13 cellular contexts compared by ENCODE assay signal in the genomic region with DNA sequence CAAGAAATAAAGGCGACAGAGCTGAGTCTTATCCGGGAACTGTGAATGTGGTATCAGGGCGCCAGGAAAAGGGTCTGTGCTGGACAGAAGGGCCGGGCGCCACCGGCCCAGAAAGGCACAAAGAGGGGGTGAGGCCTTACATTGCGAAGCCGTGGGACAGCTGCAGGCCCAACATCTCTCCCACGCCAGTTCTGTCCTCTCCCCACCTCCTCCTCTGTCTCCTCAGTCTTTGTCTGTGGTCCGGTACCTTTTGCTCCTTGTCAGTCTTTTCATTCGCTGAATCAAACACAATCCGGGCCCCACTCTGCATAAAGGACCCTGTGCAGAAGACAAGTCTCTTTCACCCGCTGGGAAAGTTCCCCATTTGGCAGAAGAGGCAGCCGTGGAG.
A peak's percentile ranks its signal among the peaks of the same experiment; 100 is the strongest.
DNase-seq lines count a peak whose midpoint lies in the region; ATAC-seq, FAIRE-seq and TF ChIP-seq lines count a peak whose summit lies in the region.
"Had no signal": no experiment of that assay in that cellular context is flagged by ENCODE, and none has a peak within 500 bp of the region (broad histone marks: within the 10 kb centered on the region; RNA-seq: fewer than 3 reads in every experiment).

No MANE protein-coding gene starts in this region.

- FAIRE-seq in HTR-8/SVneo (lab: Jason Lieb, UNC), result no peak

- H3K27me3 ChIP-seq in right atrium auricular region, result no peaks in the 10 kb centered on the region
- no peaks in the 10 kb centered on the region for H3K27me3 ChIP-seq in esophagus (ENCODE audit: control insufficient read depth in 1 of 2, insufficient read depth in 2 of 2, low read length in 2 of 2)
- no peaks in the 10 kb centered on the region for H3K27me3 ChIP-seq in aorta (ENCODE audit: control insufficient read depth in 1 of 2, insufficient read depth in 2 of 2, low read length in 1 of 2)

- H3K4me3 ChIP-seq in right atrium auricular region (no peak overlapping the region), esophagus (ENCODE audit: low read depth in 1 of 2, low read length in 2 of 2) (no peak overlapping the region), aorta (ENCODE audit: low read length in 2 of 2) (no peak overlapping the region)
- H3K4me3 ChIP-seq: skin epidermis had no signal

- TF ChIP-seq CTCF in right atrium auricular region (IDR thresholded peaks at IDR 0.05), result no peak

- H3K27ac ChIP-seq in right atrium auricular region (peak overlapping the region; percentile 80 to 91), esophagus (ENCODE audit: low read depth in 2 of 2, low read length in 1 of 2) (peak overlapping the region; percentile 50 to 62), aorta (ENCODE audit: low read depth in 1 of 2, low read length in 2 of 2) (peak overlapping the region; percentile 16 to 68)

- H3K9me3 ChIP-seq in right atrium auricular region (no peaks in the 10 kb centered on the region), esophagus (ENCODE audit: control insufficient read depth in 2 of 2, insufficient read depth in 1 of 2, low read depth in 1 of 2, low read length in 1 of 2) (peaks cover 0 to 6% of the 10 kb centered on the region in 2 donors), aorta (ENCODE audit: control insufficient read depth, low read length) (no peaks in the 10 kb centered on the region)

- DNase-seq in right atrium auricular region (ENCODE audit: low spot score) (no peak), left ventricle myocardium superior (no peak), nucleus accumbens (lab: John Stamatoyannopoulos, UW) (peak in 33 of 56 donors; percentile 14 to 68 (median 46)), aorta (no peak), HTR-8/SVneo (ENCODE audit: insufficient read length, low spot score) (no peak)
- no peak for DNase-seq in stimulated activated naive CD4-positive, alpha-beta T cell (lab: John Stamatoyannopoulos, UW)
- DNase-seq: activated CD8-positive, alpha-beta memory T cell treated with anti-CD3 and anti-CD28 coated beads, Interleukin-2, amount 10 ng/mL, durations not matched to agents 7 days and 5 days; activated naive CD4-positive, alpha-beta T cell treated with Interleukin-2 at 50 U/mL for 16 hours; NCI-H2171; stimulated activated naive CD8-positive, alpha-beta T cell treated with anti-CD3 and anti-CD28 coated beads, Interleukin-15, Interleukin-2, amounts not matched to agents 100 U/mL and 50 U/mL, for 24 hours had no signal

- H3K4me1 ChIP-seq in right atrium auricular region, result peaks cover 0 to 62% of the 10 kb centered on the region in 2 donors
- peaks cover 0 to 5% of the 10 kb centered on the region in 2 donors for H3K4me1 ChIP-seq in esophagus (ENCODE audit: control insufficient read depth in 2 of 2, insufficient read depth in 2 of 2, low read length in 1 of 2)
- H3K4me1 ChIP-seq in aorta (ENCODE audit: control insufficient read depth in 1 of 2, insufficient read depth in 2 of 2, low read length in 2 of 2), result peaks cover 3 to 5% of the 10 kb centered on the region in 2 donors

- intact Hi-C loops in left ventricle myocardium superior (cut with micrococcal nuclease), result no loop called here
- intact Hi-C loops in aorta (cut with DNase I), result loop anchor here in 1 of 2 donors (5.0 kb wide), 1 partner anchor 33 kb away; no protein-coding TSS in a partner anchor

- no peak for ATAC-seq in left ventricle myocardium superior
- ATAC-seq in aorta (ENCODE audit: low FRiP score), result no peak
- ATAC-seq in GM18517 (IDR thresholded peaks at IDR 0.05; ENCODE audit: unreplicated experiment), result no peak
- ATAC-seq: activated CD8-positive, alpha-beta memory T cell treated with anti-CD3 and anti-CD28 coated beads, Interleukin-2, amount 10 ng/mL, durations not matched to agents 7 days and 5 days; stimulated activated naive CD8-positive, alpha-beta T cell treated with anti-CD3 and anti-CD28 coated beads, Interleukin-15, Interleukin-2, amounts not matched to agents 100 U/mL and 50 U/mL, for 24 hours had no signal

- peaks cover 5% of the 10 kb centered on the region for H3K36me3 ChIP-seq in right atrium auricular region
- H3K36me3 ChIP-seq in esophagus (ENCODE audit: control insufficient read depth in 2 of 2, insufficient read depth in 2 of 2, low read length in 1 of 2), result peaks cover 3% of the 10 kb centered on the region in 2 donors
- H3K36me3 ChIP-seq in aorta (ENCODE audit: control insufficient read depth in 1 of 2, insufficient read depth in 2 of 2, low read length in 1 of 2), result no peaks in the 10 kb centered on the region

- 87 to 93% methylated on average over 14 of the region's 14 CpGs for WGBS in esophagus, 2 donors
- 40 to 46% methylated on average over 14 of the region's 14 CpGs for WGBS in aorta, 2 donors

Comparison
In these comparisons a context has a peak if more than half of its experiments do, and no peak if none do; other contexts are left out.
1. DNase-seq: peak in nucleus accumbens (33 of 56); none in right atrium auricular region (single experiment), left ventricle myocardium superior (single experiment), aorta (0 of 2), HTR-8/SVneo (single experiment) and stimulated activated naive CD4-positive, alpha-beta T cell (0 of 6).
2. Peak in every context shown above with its lines, with median percentiles within 50 percentile points of each other: H3K27ac ChIP-seq.